ENCODE assay signal across 14 cellular contexts in the genomic region with DNA sequence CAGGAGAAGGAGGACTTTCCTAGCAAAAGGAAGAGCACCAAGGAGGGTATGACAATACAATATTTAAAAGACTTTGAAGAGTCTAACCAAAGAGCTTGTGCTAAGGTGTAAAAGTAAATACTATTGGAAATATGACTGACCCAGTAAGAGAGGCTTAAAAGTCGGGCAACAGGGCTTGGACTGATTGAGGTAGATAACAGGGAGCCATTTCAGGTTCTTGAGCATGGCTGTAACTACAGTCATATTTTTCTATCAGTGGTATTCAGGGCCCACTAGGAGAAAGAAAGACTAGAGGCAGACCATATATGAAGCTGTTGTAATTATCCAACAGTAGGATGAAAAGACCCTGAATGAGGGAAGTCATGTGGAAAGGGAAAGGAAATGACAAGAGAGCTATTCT.
A peak's percentile ranks its signal among the peaks of the same experiment; 100 is the strongest.
DNase-seq lines count a peak whose midpoint lies in the region; ATAC-seq, FAIRE-seq and TF ChIP-seq lines count a peak whose summit lies in the region.
"Had no signal": no experiment of that assay in that cellular context is flagged by ENCODE, and none has a peak within 500 bp of the region (broad histone marks: within the 10 kb centered on the region; RNA-seq: fewer than 3 reads in every experiment).

No MANE protein-coding gene starts in this region.

- intact Hi-C loops in GM12878 (cut with micrococcal nuclease; ENCODE audit: unreplicated experiment) = loop anchor here (5.0 kb wide), 2 partner anchors 37 to 178 kb away; no protein-coding TSS in a partner anchor

- peak overlapping the region; percentile 78; the same call in 1 of the 2 replicates for H3K4me2 ChIP-seq in GM12878 (ENCODE audit: control insufficient read depth, insufficient read depth)

- CTCF ChIA-PET in GM12878 (lab: Yijun Ruan, JAX) = interaction anchor here (0.8 to 2.5 kb wide), 8 partner anchors 14 to 107 kb away, joined by 3 to 23 read pairs (median 4); no protein-coding TSS in a partner anchor

- no peak overlapping the region for H3K4me3 ChIP-seq in GM12878
- H3K4me3 ChIP-seq: mucosa of descending colon, skin epidermis had no signal

- no peak for ATAC-seq in activated T-cell treated with anti-CD3 and anti-CD28 coated beads, Interleukin-2, amount 50 U/mL, for 4 hours
- ATAC-seq in GM12878 (peak; percentile 20; the same call in 2 of the 3 replicates), GM18873 (IDR thresholded peaks at IDR 0.05; ENCODE audit: low FRiP score, unreplicated experiment) (no peak)
- ATAC-seq in stimulated activated effector memory CD8-positive, alpha-beta T cell treated with anti-CD3 and anti-CD28 coated beads, Interleukin-12 subunit alpha, Interleukin-12 subunit beta, amount 100 ng/mL, for 72 hours = peak; percentile 34

- no peaks in the 10 kb centered on the region for H3K27me3 Mint-ChIP-seq in activated T-cell treated with anti-CD3 and anti-CD28 coated beads, Interleukin-2, amount 50 U/mL, for 4 hours (ENCODE audit: low read depth)

- no peak for DNase-seq in activated T-cell treated with anti-CD3 and anti-CD28 coated beads, Interleukin-2, amount 50 U/mL, for 4 hours
- no peak for DNase-seq in activated T-cell treated with anti-CD3 and anti-CD28 coated beads, Interleukin-2, amount 50 U/mL, for 1 hour
- DNase-seq in GM12878 (ENCODE audit: low read depth, low spot score) (no peak), NCI-H2081 treated with DMSO at 0.1 percent for 48 hours (lab: John Stamatoyannopoulos, UW) (no peak), DMS79 (lab: John Stamatoyannopoulos, UW) (no peak)
- no peak for DNase-seq in stimulated activated effector memory CD8-positive, alpha-beta T cell treated with anti-CD3 and anti-CD28 coated beads, Interleukin-12 subunit alpha, Interleukin-12 subunit beta, amount 100 ng/mL, for 72 hours (ENCODE audit: low spot score in 2 of 2)
- DNase-seq: GF-D8, KG1, NCI-H1436 had no signal

- no peaks in the 10 kb centered on the region for H3K27me3 ChIP-seq in GM12878 (replicated peaks in 1 of 2; ENCODE audit: control insufficient read depth in 2 of 2, insufficient read depth in 2 of 2, low read length in 1 of 2)

- peak overlapping the region; percentile 56 for H3K27ac ChIP-seq in KOPT-K1 (ENCODE audit: low read depth, low read length, poor library complexity, severe bottlenecking)
- H3K27ac ChIP-seq in GM12878 (ENCODE audit: control insufficient read depth, insufficient read depth) = no peak overlapping the region
- H3K27ac ChIP-seq: parathyroid adenoma had no signal

- H3K9me3 ChIP-seq in KOPT-K1 (ENCODE audit: insufficient read depth, low read length, poor library complexity, severe bottlenecking) (no peaks in the 10 kb centered on the region), GM12878 (replicated peaks; ENCODE audit: control insufficient read depth, insufficient read depth, low read length) (no peaks in the 10 kb centered on the region)
- H3K9me3 ChIP-seq: mucosa of descending colon had no signal

- H3K4me1 ChIP-seq in GM12878 (ENCODE audit: control insufficient read depth, insufficient read depth, low read length) = peaks cover 4% of the 10 kb centered on the region; the same call in 1 of the 2 replicates
- H3K4me1 ChIP-seq: parathyroid adenoma had no signal

- no peak for FAIRE-seq in GM12878 (lab: Jason Lieb, UNC)

- H3K9me3 Mint-ChIP-seq in activated T-cell treated with anti-CD3 and anti-CD28 coated beads, Interleukin-2, amount 50 U/mL, for 4 hours = no peaks in the 10 kb centered on the region
- H3K9me3 Mint-ChIP-seq in stimulated activated effector memory CD8-positive, alpha-beta T cell treated with anti-CD3 and anti-CD28 coated beads, Interleukin-12 subunit alpha, Interleukin-12 subunit beta, amount 100 ng/mL, for 72 hours = peaks cover 2% of the 10 kb centered on the region

- H3K36me3 Mint-ChIP-seq in activated T-cell treated with anti-CD3 and anti-CD28 coated beads, Interleukin-2, amount 50 U/mL, for 4 hours (ENCODE audit: insufficient read depth) = peaks cover 12% of the 10 kb centered on the region
- H3K36me3 Mint-ChIP-seq in stimulated activated effector memory CD8-positive, alpha-beta T cell treated with anti-CD3 and anti-CD28 coated beads, Interleukin-12 subunit alpha, Interleukin-12 subunit beta, amount 100 ng/mL, for 72 hours = peaks cover 28% of the 10 kb centered on the region

- peaks cover 30% of the 10 kb centered on the region for H3K36me3 ChIP-seq in KOPT-K1 (ENCODE audit: insufficient read depth, low read length)
- H3K36me3 ChIP-seq in GM12878 (ENCODE audit: control insufficient read depth in 2 of 2, insufficient read depth in 2 of 2, low read length in 1 of 2) = no peaks in the 10 kb centered on the region

- H3K9ac ChIP-seq in GM12878 (ENCODE audit: control insufficient read depth, insufficient read depth, low read length) = no peak overlapping the region
- H3K9ac ChIP-seq: parathyroid adenoma had no signal

- RAD21 ChIA-PET in GM12878 (lab: Charles Lee; ENCODE audit: unreplicated experiment) = interaction anchor here (1.2 to 2.5 kb wide), 2 partner anchors 50 to 180 kb away, joined by 3 to 11 read pairs; no protein-coding TSS in a partner anchor

- POLR2A ChIA-PET in GM12878 (lab: Charles Lee) = interaction anchor here (0.6 to 1.1 kb wide), 2 partner anchors 69 to 203 kb away, joined by 3 to 4 read pairs; no protein-coding TSS in a partner anchor

- BruUV-seq in GM12878 (replicated peaks; lab: Mats Ljungman, UMichigan) = no TSS peak

- H3K79me2 ChIP-seq in GM12878 (ENCODE audit: control insufficient read depth, insufficient read depth, low read length) = no peaks in the 10 kb centered on the region

- peaks cover 33% of the 10 kb centered on the region for H3K4me1 Mint-ChIP-seq in activated T-cell treated with anti-CD3 and anti-CD28 coated beads, Interleukin-2, amount 50 U/mL, for 4 hours (ENCODE audit: low read depth)
- peaks cover 22% of the 10 kb centered on the region for H3K4me1 Mint-ChIP-seq in stimulated activated effector memory CD8-positive, alpha-beta T cell treated with anti-CD3 and anti-CD28 coated beads, Interleukin-12 subunit alpha, Interleukin-12 subunit beta, amount 100 ng/mL, for 72 hours

- no peak for TF ChIP-seq CTCF in GM12878 (IDR thresholded peaks at IDR 0.05 in 2 of 3, conservative IDR thresholded peaks at IDR 0.05 in 1 of 3; ENCODE audit: control insufficient read depth in 2 of 3, extremely low read depth in 1 of 3, insufficient read depth in 1 of 3, low read depth in 3 of 3, low read length in 3 of 3)

- no peak for TF ChIP-seq POLR2A in GM12878 (IDR thresholded peaks at IDR 0.05; ENCODE audit: low read depth, low read length)

- no peak for TF ChIP-seq EP300 in GM12878 (IDR thresholded peaks at IDR 0.05; ENCODE audit: borderline replicate concordance in 1 of 2, control insufficient read depth in 1 of 2, low read depth in 2 of 2, low read length in 2 of 2)

- peak overlapping the region; percentile 70 for H3K4me3 Mint-ChIP-seq in activated T-cell treated with anti-CD3 and anti-CD28 coated beads, Interleukin-2, amount 50 U/mL, for 4 hours
- H3K4me3 Mint-ChIP-seq in stimulated activated effector memory CD8-positive, alpha-beta T cell treated with anti-CD3 and anti-CD28 coated beads, Interleukin-12 subunit alpha, Interleukin-12 subunit beta, amount 100 ng/mL, for 72 hours = peak overlapping the region; percentile 63

- no peak for TF ChIP-seq RAD21 in GM12878 (IDR thresholded peaks at IDR 0.05; ENCODE audit: insufficient read depth, low read depth, low read length)

- H4K20me1 ChIP-seq in GM12878 (ENCODE audit: control insufficient read depth, insufficient read depth) = no peaks in the 10 kb centered on the region

- in situ Hi-C loops in GM12878 (cut with MboI) = no loop called here

- 46% methylated on average over 1 of the region's 1 CpG for WGBS in GM12878 (ENCODE audit: insufficient coverage, insufficient replicate concordance, low lambda C conversion rate, missing lambda C conversion rate)

- H3K27ac Mint-ChIP-seq in stimulated activated effector memory CD8-positive, alpha-beta T cell treated with anti-CD3 and anti-CD28 coated beads, Interleukin-12 subunit alpha, Interleukin-12 subunit beta, amount 100 ng/mL, for 72 hours = peak overlapping the region; percentile 90

- SMC1A ChIA-PET in GM12878 (lab: Charles Lee; ENCODE audit: uncharacterized antibody, unreplicated experiment) = interaction anchor here (0.6 to 3.1 kb wide), 8 partner anchors 8 to 180 kb away, joined by 3 to 24 read pairs (median 5); no protein-coding TSS in a partner anchor

- no peak overlapping the region for H2AFZ ChIP-seq in GM12878 (ENCODE audit: control insufficient read depth, low read depth, low read length)
- H2AFZ ChIP-seq: parathyroid adenoma had no signal

TF ChIP-seq in GM12878, 131 proteins besides CTCF, POLR2A, EP300 and RAD21:
- TF ChIP-seq HDGF (IDR thresholded peaks at IDR 0.05) (no peak), STAT3 (IDR thresholded peaks at IDR 0.05; ENCODE audit: low read depth, low read length) (no peak)
- TF ChIP-seq, protein P1, sequence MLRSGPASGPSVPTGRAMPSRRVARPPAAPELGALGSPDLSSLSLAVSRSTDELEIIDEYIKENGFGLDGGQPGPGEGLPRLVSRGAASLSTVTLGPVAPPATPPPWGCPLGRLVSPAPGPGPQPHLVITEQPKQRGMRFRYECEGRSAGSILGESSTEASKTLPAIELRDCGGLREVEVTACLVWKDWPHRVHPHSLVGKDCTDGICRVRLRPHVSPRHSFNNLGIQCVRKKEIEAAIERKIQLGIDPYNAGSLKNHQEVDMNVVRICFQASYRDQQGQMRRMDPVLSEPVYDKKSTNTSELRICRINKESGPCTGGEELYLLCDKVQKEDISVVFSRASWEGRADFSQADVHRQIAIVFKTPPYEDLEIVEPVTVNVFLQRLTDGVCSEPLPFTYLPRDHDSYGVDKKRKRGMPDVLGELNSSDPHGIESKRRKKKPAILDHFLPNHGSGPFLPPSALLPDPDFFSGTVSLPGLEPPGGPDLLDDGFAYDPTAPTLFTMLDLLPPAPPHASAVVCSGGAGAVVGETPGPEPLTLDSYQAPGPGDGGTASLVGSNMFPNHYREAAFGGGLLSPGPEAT (IDR thresholded peaks at IDR 0.05; ENCODE audit: low read depth) = no peak
TF ChIP-seq in GM12878: peak in this region for 0.

Comparison
In these comparisons a context has a peak if more than half of its experiments do, and no peak if none do; other contexts are left out.
1. ATAC-seq: peak in GM12878 (single experiment) and stimulated activated effector memory CD8-positive, alpha-beta T cell treated with anti-CD3 and anti-CD28 coated beads, Interleukin-12 subunit alpha, Interleukin-12 subunit beta, amount 100 ng/mL, for 72 hours (single experiment); none in activated T-cell treated with anti-CD3 and anti-CD28 coated beads, Interleukin-2, amount 50 U/mL, for 4 hours (0 of 2) and GM18873 (single experiment).